ENCODE assay signal across 11 cellular contexts in the genomic region with DNA sequence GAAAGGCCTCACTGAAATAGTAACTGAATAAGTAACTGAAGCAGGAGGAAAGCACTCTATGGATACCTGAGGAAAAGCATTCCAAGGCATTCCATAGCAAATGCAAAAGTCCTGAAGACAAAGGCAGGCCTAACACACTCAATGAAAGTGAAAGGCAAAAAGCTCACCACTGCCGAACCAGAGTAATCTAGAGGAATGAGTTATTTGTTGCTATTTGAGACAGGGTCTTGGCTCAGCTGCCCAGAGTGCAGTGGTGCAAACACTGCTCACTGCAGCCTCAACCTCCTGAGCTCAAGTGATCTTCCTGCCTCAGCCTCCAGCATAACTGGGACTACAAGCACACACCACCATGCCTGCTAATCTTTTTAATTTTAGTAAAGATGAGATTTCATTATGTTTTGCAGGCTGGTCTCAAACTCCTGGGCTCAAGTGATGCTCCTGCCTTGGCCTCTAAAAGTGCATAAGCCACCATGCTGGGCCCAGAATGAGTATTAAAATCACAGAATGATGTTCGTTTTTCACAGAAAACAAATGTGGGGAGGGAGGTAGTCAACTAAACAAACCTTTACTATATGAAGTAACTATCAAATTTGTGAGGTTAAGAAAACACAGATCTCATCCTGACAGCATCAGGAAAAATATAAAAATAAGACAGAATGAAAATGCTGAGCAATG. TPM values are rescaled to one million over a fixed set of nuclear protein-coding genes. Genes with fewer than 3 reads are reported as not detected.
DNase-seq lines count a peak whose midpoint lies in the region; ATAC-seq and TF ChIP-seq lines count a peak whose summit lies in the region.
"Had no signal": no experiment of that assay in that cellular context is flagged by ENCODE, and none has a peak within 500 bp of the region (broad histone marks: within the 10 kb centered on the region; RNA-seq: fewer than 3 reads in every experiment).

No MANE protein-coding gene starts in this region.

- ATAC-seq in GM18505 (IDR thresholded peaks at IDR 0.05; ENCODE audit: unreplicated experiment), result peak; percentile 84
- ATAC-seq in GM21528 (IDR thresholded peaks at IDR 0.05; ENCODE audit: low FRiP score, unreplicated experiment), result peak; percentile 82
- ATAC-seq in HG03175 (IDR thresholded peaks at IDR 0.05; ENCODE audit: unreplicated experiment), result peak; percentile 59
- no peak for ATAC-seq in Right ventricle myocardium superior (ENCODE audit: poor library complexity)
- ATAC-seq: HepG2 had no signal

- no peak for TF ChIP-seq CTCF in GM10266 (IDR thresholded peaks at IDR 0.05; ENCODE audit: control insufficient read depth, insufficient read depth, low read depth, missing control alignments)

- no peak for TF ChIP-seq POLR2A in GM18505 (IDR thresholded peaks at IDR 0.05; ENCODE audit: borderline replicate concordance, extremely low read depth, insufficient read depth, insufficient read length)

- intact Hi-C loops in Right ventricle myocardium superior (cut with DNase I), result no loop called here

- DNase-seq in fibroblast of peridontal ligament (ENCODE audit: extremely low read depth), result peak; percentile 18
- DNase-seq in activated CD4-positive, alpha-beta T cell treated with anti-CD3 and anti-CD28 coated beads, Interleukin-2, amount 50 U/mL, for 4 hours, result no peak
- no peak for DNase-seq in GM10266 (ENCODE audit: extremely low spot score)
- DNase-seq in Right ventricle myocardium superior, result no peak
- no peak for DNase-seq in SIG-M5 (lab: John Stamatoyannopoulos, UW)
- DNase-seq: CD4-positive, alpha-beta T cell; NCI-H69 had no signal

RNA-seq across cellular contexts. Expression of a gene that starts 17.9 kb away (rescaled TPM):
- total RNA-seq in Right ventricle myocardium superior, result 28.1 TPM

RNA-seq across cellular contexts. Expression of a gene that starts 18.0 kb away (rescaled TPM):
- 3.0 TPM for total RNA-seq in Right ventricle myocardium superior
- total RNA-seq: HepG2 had no signal
